ENCODE assay signal across 8 cellular contexts in the genomic region with DNA sequence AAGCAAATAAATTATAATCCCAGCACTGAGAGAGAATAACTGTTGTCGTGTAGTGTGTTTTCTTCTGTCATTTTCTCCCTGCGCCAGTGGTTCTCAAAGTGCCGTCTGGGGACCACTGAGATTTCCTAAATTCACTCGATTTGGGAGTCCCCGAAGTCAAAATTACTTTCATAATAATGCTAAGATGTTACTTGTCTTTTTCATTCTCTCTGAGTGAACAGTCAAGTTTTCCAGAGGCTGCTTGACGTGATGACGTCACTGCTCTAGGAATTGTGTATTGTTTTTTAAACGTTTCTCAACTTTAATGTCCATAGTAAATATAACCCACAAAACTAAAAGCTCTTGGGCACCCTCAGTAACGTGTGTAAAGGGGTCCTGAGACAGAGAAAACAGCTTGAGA. TPM values are rescaled to one million over a fixed set of nuclear protein-coding genes. Genes with fewer than 3 reads are reported as not detected.
DNase-seq lines count a peak whose midpoint lies in the region; ATAC-seq and TF ChIP-seq lines count a peak whose summit lies in the region.

No MANE protein-coding gene starts in this region.

- no peaks in the 10 kb centered on the region for H3K9me3 ChIP-seq in BLaER1 treated with 17β-estradiol and CSF1 and Interleukin-3, amounts not matched to agents 10 nM and 100 nM (replicated peaks in 1 of 11)
- H3K9me3 ChIP-seq in Loucy (ENCODE audit: insufficient read depth, low read depth, low read length) = no peaks in the 10 kb centered on the region

- H3K4me3 Mint-ChIP-seq in chondrocyte (ENCODE audit: unreplicated experiment) = peak overlapping the region; percentile 98
- H3K4me3 Mint-ChIP-seq in nephron = peak overlapping the region; percentile 96 to 100 (median 98)

- H3K36me3 Mint-ChIP-seq in chondrocyte (ENCODE audit: low read depth) (peaks cover 10% of the 10 kb centered on the region), nephron (ENCODE audit: low read depth) (peaks cover 31% of the 10 kb centered on the region)

- H3F3A ChIP-seq in Loucy (ENCODE audit: low read depth) = no peaks in the 10 kb centered on the region

- H3K4me1 Mint-ChIP-seq in chondrocyte (ENCODE audit: low read depth) = peaks cover 32% of the 10 kb centered on the region
- peaks cover 27% of the 10 kb centered on the region for H3K4me1 Mint-ChIP-seq in nephron

- H3K27me3 Mint-ChIP-seq in chondrocyte (ENCODE audit: low read depth) (peaks cover 1% of the 10 kb centered on the region), nephron (ENCODE audit: low read depth) (peaks cover 44% of the 10 kb centered on the region)

- TF ChIP-seq CTCF in Loucy (conservative IDR thresholded peaks at IDR 0.05; ENCODE audit: low read length) (no peak), chondrocyte (IDR thresholded peaks at IDR 0.05) (no peak), nephron (IDR thresholded peaks at IDR 0.05; ENCODE audit: unreplicated experiment in 3 of 3) (no peak)

- H3K4me2 ChIP-seq in BLaER1 treated with 17β-estradiol and CSF1 and Interleukin-3, amounts not matched to agents 10 nM and 100 nM = peak overlapping the region; percentile 87 to 96 (median 89)
- peak overlapping the region; percentile 99 for H3K4me2 ChIP-seq in Loucy (ENCODE audit: low read depth, low read length, poor library complexity, severe bottlenecking)

- H3K27ac Mint-ChIP-seq in chondrocyte (ENCODE audit: unreplicated experiment) (no peak overlapping the region), nephron (peak overlapping the region in 1 of 3 experiments; percentile 82)

- no peak for DNase-seq in chondrocyte (ENCODE audit: low spot score)
- DNase-seq in putamen (ENCODE audit: low spot score) = no peak
- no peak for DNase-seq in NCI-H128 (lab: John Stamatoyannopoulos, UW; ENCODE audit: unreplicated experiment)
- no peak for DNase-seq in NCI-H2081 treated with DMSO at 0.1 percent for 48 hours (lab: John Stamatoyannopoulos, UW)

- H3K36me3 ChIP-seq in BLaER1 treated with 17β-estradiol and CSF1 and Interleukin-3, amounts not matched to agents 10 nM and 100 nM = peaks cover 27 to 33% (median 31%) of the 10 kb centered on the region in 11 experiments
- H3K36me3 ChIP-seq in Loucy (ENCODE audit: insufficient read depth, low read length) = peaks cover 26% of the 10 kb centered on the region; the same call in 1 of the 2 replicates

- ATAC-seq in GM21576 (IDR thresholded peaks at IDR 0.05; ENCODE audit: unreplicated experiment) = no peak

- H3K9me3 Mint-ChIP-seq in chondrocyte (ENCODE audit: low read depth) (no peaks in the 10 kb centered on the region), nephron (no peaks in the 10 kb centered on the region)

- peak overlapping the region; percentile 77 to 90 (median 83) for H3K4me3 ChIP-seq in BLaER1 treated with 17β-estradiol and CSF1 and Interleukin-3, amounts not matched to agents 10 nM and 100 nM
- H3K4me3 ChIP-seq in Loucy (ENCODE audit: low read length, poor library complexity, severe bottlenecking) = peak overlapping the region; percentile 89

- H3K4me1 ChIP-seq in BLaER1 treated with 17β-estradiol and CSF1 and Interleukin-3, amounts not matched to agents 10 nM and 100 nM = peaks cover 14 to 28% (median 24%) of the 10 kb centered on the region in 10 experiments
- peaks cover 22% of the 10 kb centered on the region for H3K4me1 ChIP-seq in Loucy (ENCODE audit: insufficient read depth, low read length, poor library complexity, severe bottlenecking)

- H2AFZ ChIP-seq in Loucy (ENCODE audit: low read length) = peak overlapping the region; percentile 99

- H4K20me1 ChIP-seq in BLaER1 treated with 17β-estradiol and CSF1 and Interleukin-3, amounts not matched to agents 10 nM and 100 nM = peaks cover 0 to 45% (median 21%) of the 10 kb centered on the region in 11 experiments; a peak in 17 of 22 replicates
- peaks cover 6% of the 10 kb centered on the region for H4K20me1 ChIP-seq in Loucy (ENCODE audit: insufficient read depth, low read length, poor library complexity, severe bottlenecking)

- peak overlapping the region in 1 of 11 experiments; percentile 15; a peak in 1 of 22 replicates for H3K27ac ChIP-seq in BLaER1 treated with 17β-estradiol and CSF1 and Interleukin-3, amounts not matched to agents 10 nM and 100 nM

- peaks cover 31 to 44% (median 35%) of the 10 kb centered on the region in 11 experiments for H3K27me3 ChIP-seq in BLaER1 treated with 17β-estradiol and CSF1 and Interleukin-3, amounts not matched to agents 10 nM and 100 nM
- H3K27me3 ChIP-seq in Loucy (ENCODE audit: insufficient read depth, low read length, poor library complexity, severe bottlenecking) = no peaks in the 10 kb centered on the region

- H3K9ac ChIP-seq in BLaER1 treated with 17β-estradiol and CSF1 and Interleukin-3, amounts not matched to agents 10 nM and 100 nM = peak overlapping the region; percentile 60 to 83 (median 81); a peak in 21 of 22 replicates
- peak overlapping the region; percentile 75 for H3K9ac ChIP-seq in Loucy (ENCODE audit: low read depth, low read length, poor library complexity, severe bottlenecking)

- no peaks in the 10 kb centered on the region for H3K9me2 ChIP-seq in Loucy (replicated peaks; ENCODE audit: low read depth, low read length)

- peaks cover 13% of the 10 kb centered on the region; the same call in 1 of the 2 replicates for H3K79me2 ChIP-seq in Loucy (ENCODE audit: insufficient read depth, low read length)

RNA-seq across cellular contexts. Expression of gene POP5, which starts 0.8 kb away (rescaled TPM):
- total RNA-seq in chondrocyte = 25.1 to 59.8 TPM (median 27.8 TPM) in 3 replicates

RNA-seq across cellular contexts. Expression of gene RNF10, which starts 47.8 kb away (rescaled TPM):
- total RNA-seq in chondrocyte = 136 to 138 TPM (median 136 TPM) in 3 replicates

RNA-seq across cellular contexts. Expression of gene COQ5, which starts 53.0 kb away (rescaled TPM):
- 16.2 to 22.9 TPM (median 19.8 TPM) in 3 replicates for total RNA-seq in chondrocyte

RNA-seq across cellular contexts. Expression of gene CABP1, which starts 58.4 kb away (rescaled TPM):
- not detected in 3 replicates for total RNA-seq in chondrocyte
